In genomic region chr11:78050964-78051831, GRCh38 we compare ENCODE assay signal across 11 cellular contexts. TPM values are rescaled to one million over a fixed set of nuclear protein-coding genes. Genes with fewer than 3 reads are reported as not detected.
DNase-seq lines count a peak whose midpoint lies in the region; ATAC-seq and TF ChIP-seq lines count a peak whose summit lies in the region.
"Had no signal": no experiment of that assay in that cellular context is flagged by ENCODE, and none has a peak within 500 bp of the region (broad histone marks: within the 10 kb centered on the region; RNA-seq: fewer than 3 reads in every experiment).

No MANE protein-coding gene starts in this region.

- peak overlapping the region; percentile 35 for H3K56ac ChIP-seq in mesendoderm (ENCODE audit: low read length)

- H3K9ac ChIP-seq in mesendoderm (ENCODE audit: low read length): peak overlapping the region; percentile 4

- H3K4me3 ChIP-seq in Caco-2 (ENCODE audit: low read depth, low read length) (no peak overlapping the region), brain microvascular endothelial cell (ENCODE audit: low read depth, low read length) (no peak overlapping the region), mesendoderm (ENCODE audit: low read length) (no peak overlapping the region), BE2C (ENCODE audit: low read depth, low read length) (no peak overlapping the region)

- H3K4me1 ChIP-seq in Caco-2 (peaks cover 21% of the 10 kb centered on the region), mesendoderm (ENCODE audit: control insufficient read depth, low read depth, low read length) (peaks cover 3% of the 10 kb centered on the region), BE2C (no peaks in the 10 kb centered on the region)

- in situ Hi-C loops in brain microvascular endothelial cell (cut with HindIII; ENCODE audit: low pct_ligation_motif_present, low sequenced_read_pairs): no loop called here

- H3K4me3 Mint-ChIP-seq in Caco-2 (ENCODE audit: unreplicated experiment): no peak overlapping the region

- CTCF ChIA-PET in Caco-2 (lab: Charles Lee): interaction anchor here (0.8 kb wide), 1 partner anchor 54 kb away, joined by 8 read pairs; no protein-coding TSS in a partner anchor

- H3K27me3 Mint-ChIP-seq in Caco-2 (ENCODE audit: insufficient read depth, unreplicated experiment): no peaks in the 10 kb centered on the region

- H3K27ac Mint-ChIP-seq in Caco-2 (ENCODE audit: unreplicated experiment): peak overlapping the region; percentile 94

- peak; percentile 63 to 73 for DNase-seq in Caco-2
- DNase-seq in LoVo (ENCODE audit: low spot score): peak; percentile 15
- DNase-seq in brain microvascular endothelial cell: peak; percentile 60
- peak; percentile 84 for DNase-seq in mesendoderm
- DNase-seq in BE2C: no peak
- DNase-seq: NCI-H2107; stimulated activated CD4-positive, alpha-beta T cell treated with anti-CD3 and anti-CD28 coated beads, Interleukin-1b, Interleukin-23, amount 100 ng/mL, for 48 hours had no signal

- H3K36me3 ChIP-seq in Caco-2 (ENCODE audit: control insufficient read depth, insufficient read depth, low read length): no peaks in the 10 kb centered on the region
- no peaks in the 10 kb centered on the region for H3K36me3 ChIP-seq in brain microvascular endothelial cell (replicated peaks)
- no peaks in the 10 kb centered on the region for H3K36me3 ChIP-seq in mesendoderm (ENCODE audit: control insufficient read depth, insufficient read depth, low read length)
- no peaks in the 10 kb centered on the region for H3K36me3 ChIP-seq in BE2C

- peak overlapping the region; percentile 29 for H3K27ac ChIP-seq in brain microvascular endothelial cell
- H3K27ac ChIP-seq in mesendoderm (ENCODE audit: low read depth, low read length): peak overlapping the region; percentile 27

- ATAC-seq in GM19463 (IDR thresholded peaks at IDR 0.05; ENCODE audit: unreplicated experiment): no peak
- no peak for ATAC-seq in GM19455 (IDR thresholded peaks at IDR 0.05; ENCODE audit: unreplicated experiment)
- no peak for ATAC-seq in GM18870 (IDR thresholded peaks at IDR 0.05; ENCODE audit: unreplicated experiment)

- POLR2A ChIA-PET in Caco-2 (lab: Charles Lee): interaction anchor here (0.6 kb wide), 1 partner anchor 24 kb away, joined by 6 read pairs; no protein-coding TSS in a partner anchor

- no peak overlapping the region for H3K23ac ChIP-seq in mesendoderm (ENCODE audit: low read length)

- TSS peak; percentile 90 for BruUV-seq in Caco-2 (replicated peaks; lab: Mats Ljungman, UMichigan)

- H2BK5ac ChIP-seq in mesendoderm (ENCODE audit: low read length): no peak overlapping the region

- H3K9me3 Mint-ChIP-seq in Caco-2 (ENCODE audit: unreplicated experiment): no peaks in the 10 kb centered on the region

- H3K79me2 ChIP-seq in mesendoderm (ENCODE audit: control insufficient read depth, insufficient read depth, low read length): no peaks in the 10 kb centered on the region

- H3K4me1 Mint-ChIP-seq in Caco-2 (ENCODE audit: low read depth, unreplicated experiment): peaks cover 26% of the 10 kb centered on the region

- H3K79me1 ChIP-seq in mesendoderm (ENCODE audit: low read length): no peaks in the 10 kb centered on the region

- H3K4me2 ChIP-seq in mesendoderm (ENCODE audit: low read length): no peak overlapping the region

- H3K9me3 ChIP-seq in Caco-2 (no peaks in the 10 kb centered on the region), BE2C (no peaks in the 10 kb centered on the region)

- H3K18ac ChIP-seq in mesendoderm (ENCODE audit: low read length): peak overlapping the region; percentile 97

- H4K8ac ChIP-seq in mesendoderm (ENCODE audit: low read depth, low read length): no peak overlapping the region

- H2AK5ac ChIP-seq in mesendoderm (ENCODE audit: low read length): no peak overlapping the region

- no peak overlapping the region for H2BK15ac ChIP-seq in mesendoderm (replicated peaks; ENCODE audit: low read depth)

- TF ChIP-seq CTCF in Caco-2 (IDR thresholded peaks at IDR 0.05; ENCODE audit: insufficient read depth in 1 of 2, low read depth in 1 of 2, low read length in 1 of 2, severe bottlenecking in 1 of 2, unreplicated experiment in 1 of 2) (no peak), brain microvascular endothelial cell (IDR thresholded peaks at IDR 0.05; ENCODE audit: low read depth, low read length, missing control alignments) (no peak), BE2C (IDR thresholded peaks at IDR 0.05; ENCODE audit: low read depth, low read length) (no peak)

- WGBS in mesendoderm (ENCODE audit: extremely low coverage, insufficient coverage, low lambda C conversion rate): no CpG with 5 or more reads among the region's 6 CpGs

- H3K27me3 ChIP-seq in Caco-2 (replicated peaks; ENCODE audit: control insufficient read depth, insufficient read depth, low read length) (no peaks in the 10 kb centered on the region), brain microvascular endothelial cell (replicated peaks) (no peaks in the 10 kb centered on the region), mesendoderm (ENCODE audit: insufficient read depth, low read length, poor library complexity) (no peaks in the 10 kb centered on the region), BE2C (no peaks in the 10 kb centered on the region)

- H4K5ac ChIP-seq in mesendoderm (ENCODE audit: low read length): peak overlapping the region; percentile 17

- peak overlapping the region; percentile 90 for H2BK120ac ChIP-seq in mesendoderm (ENCODE audit: low read depth, low read length)

- H3K4ac ChIP-seq in mesendoderm (ENCODE audit: low read depth, low read length): peak overlapping the region; percentile 78

- H3K36me3 Mint-ChIP-seq in Caco-2 (ENCODE audit: insufficient read depth, unreplicated experiment): peaks cover 9% of the 10 kb centered on the region

- intact Hi-C loops in Caco-2 (cut with micrococcal nuclease; ENCODE audit: unreplicated experiment): loop anchor here (1.0 kb wide), 1 partner anchor 39 kb away; no protein-coding TSS in a partner anchor

RNA-seq across cellular contexts. Expression of gene THRSP, which starts 12.5 kb away (rescaled TPM):
- 0.25 TPM in 1 of 2 replicates, not detected in the other for total RNA-seq in Caco-2 (2022)
- polyA plus RNA-seq in mesendoderm (2013, experiment 1 of 2): 0.04 TPM
- not detected for polyA plus RNA-seq in mesendoderm (2013, experiment 2 of 2)
- not detected for polyA plus RNA-seq in BE2C (2012; ENCODE audit: insufficient read depth, insufficient read length, low read depth)
- total RNA-seq: epithelial cell of proximal tubule had no signal

RNA-seq across cellular contexts. Expression of gene KCTD14, which starts 28.1 kb away (rescaled TPM):
- 8.2 and 9.1 TPM in 2 replicates for total RNA-seq in Caco-2 (2022)
- 23.6 TPM for polyA plus RNA-seq in mesendoderm (2013, experiment 1 of 2)
- 23.6 TPM for polyA plus RNA-seq in mesendoderm (2013, experiment 2 of 2)
- 1.8 TPM for polyA plus RNA-seq in BE2C (2012; ENCODE audit: insufficient read depth, insufficient read length, low read depth)

RNA-seq across cellular contexts. Expression of gene NDUFC2, which starts 28.5 kb away (rescaled TPM):
- total RNA-seq in Caco-2 (2022): 732 and 805 TPM in 2 replicates
- polyA plus RNA-seq in mesendoderm (2013, experiment 1 of 2): 307 TPM
- 298 TPM for polyA plus RNA-seq in mesendoderm (2013, experiment 2 of 2)
- 402 TPM for polyA plus RNA-seq in BE2C (2012; ENCODE audit: insufficient read depth, insufficient read length, low read depth)

RNA-seq across cellular contexts. Expression of gene INTS4, which starts 56.7 kb away (rescaled TPM):
- 86.7 and 88.7 TPM in 2 replicates for total RNA-seq in Caco-2 (2022)
- polyA plus RNA-seq in mesendoderm (2013, experiment 1 of 2): 17.7 TPM
- polyA plus RNA-seq in mesendoderm (2013, experiment 2 of 2): 19.1 TPM
- 56.4 TPM for polyA plus RNA-seq in BE2C (2012; ENCODE audit: insufficient read depth, insufficient read length, low read depth)
